8 cellular contexts compared by ENCODE assay signal in genomic region chr3:183824761-183825379, GRCh38. TPM values are rescaled to one million over a fixed set of nuclear protein-coding genes. Genes with fewer than 3 reads are reported as not detected.
DNase-seq lines count a peak whose midpoint lies in the region; ATAC-seq and TF ChIP-seq lines count a peak whose summit lies in the region.

No MANE protein-coding gene starts in this region.

- H3K9me3 Mint-ChIP-seq in activated CD8-positive, alpha-beta T cell treated with anti-CD3 and anti-CD28 coated beads for 36 hours, result no peaks in the 10 kb centered on the region
- H3K9me3 Mint-ChIP-seq in natural killer cell treated with Interleukin-12 subunit alpha and Interleukin-12 subunit beta and Interleukin-15 and Interleukin-18, amount 100 ng/mL, for 72 hours, result no peaks in the 10 kb centered on the region

- H3K27me3 Mint-ChIP-seq in activated CD8-positive, alpha-beta T cell treated with anti-CD3 and anti-CD28 coated beads for 36 hours, result no peaks in the 10 kb centered on the region
- H3K27me3 Mint-ChIP-seq in natural killer cell treated with Interleukin-12 subunit alpha and Interleukin-12 subunit beta and Interleukin-15 and Interleukin-18, amount 100 ng/mL, for 72 hours, result no peaks in the 10 kb centered on the region

- intact Hi-C loops in activated CD8-positive, alpha-beta T cell treated with anti-CD3 and anti-CD28 coated beads for 36 hours (cut with micrococcal nuclease), result no loop called here

- no peaks in the 10 kb centered on the region for H3K36me3 Mint-ChIP-seq in activated CD8-positive, alpha-beta T cell treated with anti-CD3 and anti-CD28 coated beads for 36 hours (ENCODE audit: low read depth)
- no peaks in the 10 kb centered on the region for H3K36me3 Mint-ChIP-seq in natural killer cell treated with Interleukin-12 subunit alpha and Interleukin-12 subunit beta and Interleukin-15 and Interleukin-18, amount 100 ng/mL, for 72 hours

- H3K36me3 ChIP-seq in fibroblast of lung (ENCODE audit: control insufficient read depth, insufficient read depth, low read length), result no peaks in the 10 kb centered on the region

- H3K4me3 Mint-ChIP-seq in activated CD8-positive, alpha-beta T cell treated with anti-CD3 and anti-CD28 coated beads for 36 hours, result peak overlapping the region; percentile 80
- H3K4me3 Mint-ChIP-seq in natural killer cell treated with Interleukin-12 subunit alpha and Interleukin-12 subunit beta and Interleukin-15 and Interleukin-18, amount 100 ng/mL, for 72 hours, result peak overlapping the region; percentile 83

- no peak overlapping the region for H3K27ac Mint-ChIP-seq in activated CD8-positive, alpha-beta T cell treated with anti-CD3 and anti-CD28 coated beads for 36 hours
- H3K27ac Mint-ChIP-seq in natural killer cell treated with Interleukin-12 subunit alpha and Interleukin-12 subunit beta and Interleukin-15 and Interleukin-18, amount 100 ng/mL, for 72 hours, result peak overlapping the region in 1 of 2 donors; percentile 61

- no peaks in the 10 kb centered on the region for H4K20me1 ChIP-seq in fibroblast of lung (ENCODE audit: control insufficient read depth, extremely low read depth, insufficient read depth, low read length)

- H2AFZ ChIP-seq in fibroblast of lung (ENCODE audit: low read length), result peak overlapping the region; percentile 78

- CTCF ChIA-PET in activated CD8-positive, alpha-beta T cell treated with anti-CD3 and anti-CD28 coated beads for 36 hours (lab: Charles Lee), result interaction anchor here (1.3 to 3.5 kb wide), 3 partner anchors 55 to 71 kb away, joined by 3 to 22 read pairs (median 7); partner anchors contain the start of gene PARL

- H3K27ac ChIP-seq in fibroblast of lung (ENCODE audit: insufficient read depth, low read length), result peak overlapping the region; percentile 13

- no peaks in the 10 kb centered on the region for H3K9me3 ChIP-seq in fibroblast of lung (ENCODE audit: control insufficient read depth, insufficient read depth, low read depth, low read length)

- POLR2A ChIA-PET in activated CD8-positive, alpha-beta T cell treated with anti-CD3 and anti-CD28 coated beads for 36 hours (lab: Charles Lee), result interaction anchor here (0.6 to 2.2 kb wide), 2 partner anchors 58 to 60 kb away, joined by 3 to 6 read pairs; partner anchors contain the start of gene PARL

- ATAC-seq in HG03066 (IDR thresholded peaks at IDR 0.05; ENCODE audit: low read depth, unreplicated experiment) (peak; percentile 14), HG03135 (IDR thresholded peaks at IDR 0.05; ENCODE audit: unreplicated experiment) (no peak)
- peak; percentile 57 for ATAC-seq in activated CD8-positive, alpha-beta T cell treated with anti-CD3 and anti-CD28 coated beads for 36 hours
- peak; percentile 63 for ATAC-seq in natural killer cell treated with Interleukin-12 subunit alpha and Interleukin-12 subunit beta and Interleukin-15 and Interleukin-18, amount 100 ng/mL, for 72 hours

- H3K4me1 ChIP-seq in fibroblast of lung (ENCODE audit: control insufficient read depth, extremely low read depth, insufficient read depth, low read length), result peaks cover 4% of the 10 kb centered on the region

- H3K9ac ChIP-seq in fibroblast of lung (ENCODE audit: insufficient read depth, low read length), result peak overlapping the region; percentile 39

- no peaks in the 10 kb centered on the region for H3K79me2 ChIP-seq in fibroblast of lung (ENCODE audit: control insufficient read depth, insufficient read depth, low read length)

- H3K4me3 ChIP-seq in fibroblast of lung (replicated peaks in 1 of 4; ENCODE audit: control extremely low read depth in 1 of 4, insufficient read depth in 1 of 4, low read depth in 3 of 4, low read length in 4 of 4), result peak overlapping the region; percentile 50 to 65 (median 62)

- peak overlapping the region; percentile 79 for H3K4me2 ChIP-seq in fibroblast of lung (ENCODE audit: extremely low read depth, insufficient read depth, low read length)

- no peaks in the 10 kb centered on the region for H3K27me3 ChIP-seq in fibroblast of lung (ENCODE audit: control insufficient read depth, insufficient read depth, low read length)

- H3K4me1 Mint-ChIP-seq in activated CD8-positive, alpha-beta T cell treated with anti-CD3 and anti-CD28 coated beads for 36 hours (ENCODE audit: low read depth), result peaks cover 11% of the 10 kb centered on the region
- H3K4me1 Mint-ChIP-seq in natural killer cell treated with Interleukin-12 subunit alpha and Interleukin-12 subunit beta and Interleukin-15 and Interleukin-18, amount 100 ng/mL, for 72 hours (ENCODE audit: low read depth in 2 of 2), result peaks cover 9 to 13% of the 10 kb centered on the region in 2 donors

- no peak for TF ChIP-seq CTCF in activated CD8-positive, alpha-beta T cell treated with anti-CD3 and anti-CD28 coated beads for 36 hours (IDR thresholded peaks at IDR 0.05)
- no peak for TF ChIP-seq CTCF in fibroblast of lung (conservative IDR thresholded peaks at IDR 0.05 in 1 of 2, IDR thresholded peaks at IDR 0.05 in 1 of 2; ENCODE audit: low read depth in 1 of 2, low read length in 2 of 2)

- DNase-seq in NCI-H82 (lab: John Stamatoyannopoulos, UW) (peak; percentile 59), NCI-H82 treated with DMSO at 0.1 percent for 48 hours (lab: John Stamatoyannopoulos, UW; ENCODE audit: unreplicated experiment) (no peak), fibroblast of lung (ENCODE audit: low read depth in 2 of 2) (peak in 1 of 2 donors; percentile 16)
- peak; percentile 45 for DNase-seq in activated CD8-positive, alpha-beta T cell treated with anti-CD3 and anti-CD28 coated beads for 36 hours
- no peak for DNase-seq in natural killer cell treated with Interleukin-12 subunit alpha and Interleukin-12 subunit beta and Interleukin-15 and Interleukin-18, amount 100 ng/mL, for 72 hours (ENCODE audit: low spot score)
- DNase-seq in effector CD4-positive, alpha-beta T cell, result no peak

RNA-seq across cellular contexts. Expression of gene MAP6D1, which starts 0.5 kb away (rescaled TPM):
- 1 to 10 TPM; 3.8 to 4.3 TPM for total RNA-seq in activated CD8-positive, alpha-beta T cell treated with anti-CD3 and anti-CD28 coated beads for 36 hours
- total RNA-seq in fibroblast of lung, result 0.51 and 0.83 TPM in 2 replicates
- 2.1 and 3.8 TPM in 2 replicates for polyA plus RNA-seq in fibroblast of lung
- polyA plus RNA-seq in fibroblast of lung (2012), result 1.8 and 3.8 TPM in 2 replicates
- polyA minus RNA-seq in fibroblast of lung (ENCODE audit: low replicate concordance), result 0.19 TPM in 1 of 2 replicates, not detected in the other
- total RNA-seq in natural killer cell treated with Interleukin-12 subunit alpha and Interleukin-12 subunit beta and Interleukin-15 and Interleukin-18, amount 100 ng/mL, for 72 hours, result 1 to 10 TPM; 2.3 to 2.6 TPM

RNA-seq across cellular contexts. Expression of gene PARL, which starts 59.8 kb away (rescaled TPM):
- total RNA-seq in activated CD8-positive, alpha-beta T cell treated with anti-CD3 and anti-CD28 coated beads for 36 hours, result 10 to 100 TPM; 80.0 to 83.5 TPM
- total RNA-seq in fibroblast of lung, result 21.1 and 30.2 TPM in 2 replicates
- polyA plus RNA-seq in fibroblast of lung, result 55.9 and 59.7 TPM in 2 replicates
- polyA plus RNA-seq in fibroblast of lung (2012), result 47.8 and 62.5 TPM in 2 replicates
- 22.0 and 22.6 TPM in 2 replicates for polyA minus RNA-seq in fibroblast of lung (ENCODE audit: low replicate concordance)
- 10 to 100 TPM; 79.3 to 98.7 TPM for total RNA-seq in natural killer cell treated with Interleukin-12 subunit alpha and Interleukin-12 subunit beta and Interleukin-15 and Interleukin-18, amount 100 ng/mL, for 72 hours

Comparison
In these comparisons a context has a peak if more than half of its experiments do, and no peak if none do; other contexts are left out.
1. DNase-seq: peak in NCI-H82 (single experiment) and activated CD8-positive, alpha-beta T cell treated with anti-CD3 and anti-CD28 coated beads for 36 hours (single experiment); none in NCI-H82 treated with DMSO at 0.1 percent for 48 hours (single experiment), natural killer cell treated with Interleukin-12 subunit alpha and Interleukin-12 subunit beta and Interleukin-15 and Interleukin-18, amount 100 ng/mL, for 72 hours (single experiment) and effector CD4-positive, alpha-beta T cell (single experiment).